ENCODE assay signal across 20 cellular contexts in the genomic region with DNA sequence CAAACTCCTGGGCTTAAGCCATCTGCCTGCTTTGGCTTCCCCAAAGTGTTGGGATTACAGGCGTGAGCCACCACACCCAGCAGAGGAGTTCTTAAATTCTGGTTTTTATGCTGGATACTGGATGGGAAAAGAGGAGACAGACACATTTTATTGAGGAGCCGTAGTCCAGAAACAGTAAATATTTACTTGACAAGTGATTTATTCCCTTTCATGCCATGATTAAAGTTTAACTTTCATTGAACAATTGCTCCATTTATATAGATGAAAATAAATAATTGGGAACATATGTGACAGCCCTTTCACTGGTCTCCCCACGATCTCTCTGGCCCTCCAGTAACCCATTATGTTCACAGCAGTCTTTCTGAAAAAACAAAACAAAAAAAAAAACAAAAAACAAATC. TPM values are rescaled to one million over a fixed set of nuclear protein-coding genes. Genes with fewer than 3 reads are reported as not detected.
DNase-seq lines count a peak whose midpoint lies in the region; ATAC-seq, FAIRE-seq and TF ChIP-seq lines count a peak whose summit lies in the region.
"Had no signal": no experiment of that assay in that cellular context is flagged by ENCODE, and none has a peak within 500 bp of the region (broad histone marks: within the 10 kb centered on the region; RNA-seq: fewer than 3 reads in every experiment).

No MANE protein-coding gene starts in this region.

- H3K27me3 ChIP-seq in HepG2 (ENCODE audit: control insufficient read depth in 1 of 2, insufficient read depth in 2 of 2, low read length in 2 of 2) (no peaks in the 10 kb centered on the region; a peak in 2 of 5 replicates), spleen (replicated peaks in 1 of 7) (no peaks in the 10 kb centered on the region)

- in situ Hi-C loops in HepG2 (cut with HindIII; ENCODE audit: extremely low pct_ligation_motif_present, low pct_unique_long_range_greater_than_20kb) = no loop called here

- no peak overlapping the region for H3K9ac ChIP-seq in HepG2 (ENCODE audit: insufficient read depth, low read depth, low read length)
- H3K9ac ChIP-seq: GM23248 had no signal

- 32% methylated on average over 3 of the region's 3 CpGs for WGBS in HepG2 (ENCODE audit: low lambda C conversion rate)
- WGBS in spleen, 5 donors = 77 to 86% (median 83%) methylated on average over 3 of the region's 3 CpGs

- no peak for TF ChIP-seq RAD21 in HepG2 (CRISPR knock-in tag; IDR thresholded peaks at IDR 0.05)

- H2AFZ ChIP-seq in HepG2 (ENCODE audit: low read length) = no peak overlapping the region
- H2AFZ ChIP-seq: GM23248 had no signal

- H3K4me1 ChIP-seq in HepG2 (ENCODE audit: insufficient read depth, low read length) (peaks cover 42% of the 10 kb centered on the region), spleen (peaks cover 4 to 35% (median 15%) of the 10 kb centered on the region in 6 donors)
- H3K4me1 ChIP-seq: Caco-2, HAP-1 had no signal

- H3K9me3 ChIP-seq in KOPT-K1 (ENCODE audit: insufficient read depth, low read length, poor library complexity, severe bottlenecking) = no peaks in the 10 kb centered on the region
- no peaks in the 10 kb centered on the region for H3K9me3 ChIP-seq in HepG2 (ENCODE audit: low read length)
- H3K9me3 ChIP-seq in spleen = peaks cover 0 to 6% (median 0%) of the 10 kb centered on the region in 8 donors
- H3K9me3 ChIP-seq: A549, Caco-2, HAP-1 had no signal

- peaks cover 4% of the 10 kb centered on the region for H3K36me3 Mint-ChIP-seq in activated T-helper 1 cell treated with anti-CD3 and anti-CD28 coated beads, Interleukin-12 subunit alpha, Interleukin-12 subunit beta, Interleukin-2, Interleukin-4 antibody, amounts not matched to agents 30 ng/mL and 10 ng/mL and 1 ng/mL, durations not matched to agents 14 hours and 24 hours and 36 hours (ENCODE audit: low read depth)
- no peaks in the 10 kb centered on the region for H3K36me3 Mint-ChIP-seq in progenitor cell of endocrine pancreas (ENCODE audit: insufficient read depth)

- TF ChIP-seq CTCF in HepG2 (CRISPR knock-in tag; IDR thresholded peaks at IDR 0.05) (no peak), progenitor cell of endocrine pancreas (IDR thresholded peaks at IDR 0.05; ENCODE audit: unreplicated experiment) (no peak), spleen (IDR thresholded peaks at IDR 0.05 in 8 of 11, conservative IDR thresholded peaks at IDR 0.05 in 3 of 11) (no peak)

- TF ChIP-seq POLR2A in HepG2 (IDR thresholded peaks at IDR 0.05; ENCODE audit: insufficient read depth in 1 of 2, low read depth in 2 of 2, low read length in 2 of 2) (no peak), spleen (IDR thresholded peaks at IDR 0.05) (no peak)

- no peak for TF ChIP-seq EP300 in HepG2 (IDR thresholded peaks at IDR 0.05; ENCODE audit: low read depth in 2 of 2, low read length in 2 of 2)
- TF ChIP-seq EP300 in HepG2 (CRISPR knock-in tag; IDR thresholded peaks at IDR 0.05; ENCODE audit: borderline replicate concordance) = no peak

- POLR2A ChIA-PET in HepG2 (lab: Yijun Ruan, JAX) = no interaction called here

- intact Hi-C loops in activated T-helper 1 cell treated with anti-CD3 and anti-CD28 coated beads, Interleukin-12 subunit alpha, Interleukin-12 subunit beta, Interleukin-2, Interleukin-4 antibody, amounts not matched to agents 30 ng/mL and 10 ng/mL and 1 ng/mL, durations not matched to agents 14 hours and 24 hours and 36 hours (cut with micrococcal nuclease) = no loop called here
- intact Hi-C loops in HepG2 (cut with micrococcal nuclease; ENCODE audit: unreplicated experiment) (no loop called here), spleen (cut with DNase I; ENCODE audit: low total_unique reads) (no loop called here)

- no peaks in the 10 kb centered on the region for H4K20me1 ChIP-seq in HepG2 (ENCODE audit: insufficient read depth, low read length)

- peak overlapping the region; percentile 9 for H3K27ac Mint-ChIP-seq in activated T-helper 1 cell treated with anti-CD3 and anti-CD28 coated beads, Interleukin-12 subunit alpha, Interleukin-12 subunit beta, Interleukin-2, Interleukin-4 antibody, amounts not matched to agents 30 ng/mL and 10 ng/mL and 1 ng/mL, durations not matched to agents 14 hours and 24 hours and 36 hours
- H3K27ac Mint-ChIP-seq in progenitor cell of endocrine pancreas = peak overlapping the region; percentile 34
- H3K27ac Mint-ChIP-seq: CD4-positive, alpha-beta T cell had no signal

- no TSS peak for BruUV-seq in HepG2 (replicated peaks; lab: Mats Ljungman, UMichigan)

- peak overlapping the region; percentile 53 for H3K4me2 ChIP-seq in HepG2 (ENCODE audit: low read depth, low read length)
- H3K4me2 ChIP-seq: A549 had no signal

- no peak for DNase-seq in activated T-helper 1 cell treated with anti-CD3 and anti-CD28 coated beads, Interleukin-12 subunit alpha, Interleukin-12 subunit beta, Interleukin-2, Interleukin-4 antibody, amounts not matched to agents 30 ng/mL and 10 ng/mL and 1 ng/mL, durations not matched to agents 14 hours and 24 hours and 36 hours (ENCODE audit: low spot score)
- DNase-seq in HepG2 (ENCODE audit: low spot score) (no peak), progenitor cell of endocrine pancreas (ENCODE audit: low spot score, unreplicated experiment) (no peak), mesenteric fat pad (ENCODE audit: low spot score) (no peak), spleen (no peak)
- DNase-seq: AML-193; Caco-2; CD4-positive, alpha-beta T cell; GM23248 had no signal

- H3K36me3 ChIP-seq in KOPT-K1 (ENCODE audit: insufficient read depth, low read length) (no peaks in the 10 kb centered on the region), HepG2 (replicated peaks in 1 of 2; ENCODE audit: control insufficient read depth in 1 of 2, insufficient read depth in 2 of 2, low read length in 2 of 2) (no peaks in the 10 kb centered on the region), spleen (no peaks in the 10 kb centered on the region)
- H3K36me3 ChIP-seq: HAP-1 had no signal

- H3K9me3 Mint-ChIP-seq in activated T-helper 1 cell treated with anti-CD3 and anti-CD28 coated beads, Interleukin-12 subunit alpha, Interleukin-12 subunit beta, Interleukin-2, Interleukin-4 antibody, amounts not matched to agents 30 ng/mL and 10 ng/mL and 1 ng/mL, durations not matched to agents 14 hours and 24 hours and 36 hours = no peaks in the 10 kb centered on the region
- peaks cover 4% of the 10 kb centered on the region for H3K9me3 Mint-ChIP-seq in progenitor cell of endocrine pancreas (ENCODE audit: low read depth)
- H3K9me3 Mint-ChIP-seq: CD4-positive, alpha-beta T cell had no signal

- H3K4me3 Mint-ChIP-seq in activated T-helper 1 cell treated with anti-CD3 and anti-CD28 coated beads, Interleukin-12 subunit alpha, Interleukin-12 subunit beta, Interleukin-2, Interleukin-4 antibody, amounts not matched to agents 30 ng/mL and 10 ng/mL and 1 ng/mL, durations not matched to agents 14 hours and 24 hours and 36 hours = no peak overlapping the region
- H3K4me3 Mint-ChIP-seq in progenitor cell of endocrine pancreas (ENCODE audit: low read depth) = peak overlapping the region; percentile 41
- H3K4me3 Mint-ChIP-seq: CD4-positive, alpha-beta T cell had no signal

- ATAC-seq in HepG2 (no peak), HG03280 (IDR thresholded peaks at IDR 0.05; ENCODE audit: unreplicated experiment) (no peak), GM21526 (IDR thresholded peaks at IDR 0.05; ENCODE audit: low FRiP score, unreplicated experiment) (no peak)
- ATAC-seq: A549 had no signal

- no peaks in the 10 kb centered on the region for H3K27me3 Mint-ChIP-seq in activated T-helper 1 cell treated with anti-CD3 and anti-CD28 coated beads, Interleukin-12 subunit alpha, Interleukin-12 subunit beta, Interleukin-2, Interleukin-4 antibody, amounts not matched to agents 30 ng/mL and 10 ng/mL and 1 ng/mL, durations not matched to agents 14 hours and 24 hours and 36 hours (ENCODE audit: insufficient read depth)
- H3K27me3 Mint-ChIP-seq in progenitor cell of endocrine pancreas = no peaks in the 10 kb centered on the region
- H3K27me3 Mint-ChIP-seq: CD4-positive, alpha-beta T cell had no signal

- H3K4me1 Mint-ChIP-seq in activated T-helper 1 cell treated with anti-CD3 and anti-CD28 coated beads, Interleukin-12 subunit alpha, Interleukin-12 subunit beta, Interleukin-2, Interleukin-4 antibody, amounts not matched to agents 30 ng/mL and 10 ng/mL and 1 ng/mL, durations not matched to agents 14 hours and 24 hours and 36 hours (ENCODE audit: low read depth) = peaks cover 41% of the 10 kb centered on the region
- H3K4me1 Mint-ChIP-seq in progenitor cell of endocrine pancreas (ENCODE audit: low read depth) = peaks cover 43% of the 10 kb centered on the region

- H3K27ac ChIP-seq in KOPT-K1 (ENCODE audit: low read depth, low read length, poor library complexity, severe bottlenecking) = peak overlapping the region; percentile 63
- H3K27ac ChIP-seq in HepG2 (ENCODE audit: extremely low read length, insufficient read depth, low read length) = no peak overlapping the region
- peak overlapping the region in 2 of 8 donors; percentile 19 to 30 for H3K27ac ChIP-seq in spleen
- H3K27ac ChIP-seq: 22Rv1, A549, C4-2B, GM23248 had no signal

- CTCF ChIA-PET in HepG2 (lab: Yijun Ruan, JAX; ENCODE audit: low intra/inter-chr PET ratio, low total read pairs) = no interaction called here

- FAIRE-seq in HepG2 (lab: Jason Lieb, UNC) = no peak
- FAIRE-seq: A549, D721Med, G401.6, GM12891, GM19239 had no signal

- no peaks in the 10 kb centered on the region for H3K79me2 ChIP-seq in HepG2 (ENCODE audit: insufficient read depth, low read length)

- peak overlapping the region in 2 of 3 experiments; percentile 17 to 20; a peak in 2 of 6 replicates for H3K4me3 ChIP-seq in HepG2 (replicated peaks in 1 of 3; ENCODE audit: insufficient read depth in 1 of 3, low read depth in 2 of 3, low read length in 3 of 3)
- H3K4me3 ChIP-seq in spleen = no peak overlapping the region
- H3K4me3 ChIP-seq: A549, GM23248, HAP-1 had no signal

RNA-seq across cellular contexts. Expression of gene GRK3, which starts 19.4 kb away (rescaled TPM):
- total RNA-seq in activated T-helper 1 cell treated with anti-CD3 and anti-CD28 coated beads, Interleukin-12 subunit alpha, Interleukin-12 subunit beta, Interleukin-2, Interleukin-4 antibody, amounts not matched to agents 30 ng/mL and 10 ng/mL and 1 ng/mL, durations not matched to agents 14 hours and 24 hours and 36 hours = 33.0 and 38.2 TPM in 2 replicates
- 16.7 and 23.6 TPM in 2 replicates for total RNA-seq in HepG2 (2016; rRNA removed; fragmentation: Illumina TruSeq; extraction: Trizol)
- total RNA-seq in HepG2 (2016; cell fraction: cytosol; rRNA removed; fragmentation: Illumina TruSeq; extraction: Trizol; ENCODE audit: low read depth) = 13.1 and 14.5 TPM in 2 replicates
- 17.2 and 21.5 TPM in 2 replicates for total RNA-seq in HepG2 (2016; cell fraction: insoluble cytoplasmic fraction; rRNA removed; fragmentation: Illumina TruSeq; extraction: Trizol)
- 24.9 and 31.5 TPM in 2 replicates for total RNA-seq in HepG2 (2016; cell fraction: membrane; rRNA removed; fragmentation: Illumina TruSeq; extraction: Trizol)
- 10.9 and 11.2 TPM in 2 replicates for total RNA-seq in HepG2 (2016; cell fraction: nucleus; rRNA removed; fragmentation: Illumina TruSeq; extraction: Trizol)
- polyA plus RNA-seq in HepG2 (2011; rRNA removed) = 8.4 and 8.5 TPM in 2 replicates
- polyA plus RNA-seq in HepG2 (2011; cell fraction: cytosol; rRNA removed) = 4.6 and 7.2 TPM in 2 replicates
- 7.4 TPM in 2 replicates for polyA plus RNA-seq in HepG2 (2011; cell fraction: nucleus; rRNA removed)
- 6.3 and 6.9 TPM in 2 replicates for polyA plus RNA-seq in HepG2 (2012)
- 9.1 and 9.5 TPM in 2 replicates for polyA plus RNA-seq in HepG2 (2016; cell fraction: cytosol; fragmentation: Illumina TruSeq; extraction: Trizol; ENCODE audit: low read depth)
- 13.1 and 17.4 TPM in 2 replicates for polyA plus RNA-seq in HepG2 (2016; cell fraction: insoluble cytoplasmic fraction; fragmentation: Illumina TruSeq; extraction: Trizol; ENCODE audit: low read depth)
- 18.9 and 19.4 TPM in 2 replicates for polyA plus RNA-seq in HepG2 (2016; cell fraction: membrane; fragmentation: Illumina TruSeq; extraction: Trizol; ENCODE audit: low read depth)
- polyA plus RNA-seq in HepG2 (2016; cell fraction: nucleus; fragmentation: Illumina TruSeq; extraction: Trizol; ENCODE audit: insufficient read depth, low read depth) = 11.1 and 12.7 TPM in 2 replicates
- 12.8 TPM in 1 of 2 replicates, not detected in the other for polyA minus RNA-seq in HepG2 (2011; rRNA and poly(A)+ RNA removed; ENCODE audit: low replicate concordance)
- polyA minus RNA-seq in HepG2 (2011; cell fraction: cytosol; rRNA and poly(A)+ RNA removed) = 9.5 and 11.9 TPM in 2 replicates
- 13.4 and 15.9 TPM in 2 replicates for polyA minus RNA-seq in HepG2 (2011; cell fraction: nucleus; rRNA and poly(A)+ RNA removed)
- total RNA-seq in progenitor cell of endocrine pancreas = 21.6 and 26.0 TPM in 2 replicates
- total RNA-seq in mesenteric fat pad = 53.4 TPM
- total RNA-seq in spleen = 10 to 100 TPM; 42.3 to 60.7 (median 50.5) TPM
- polyA plus RNA-seq in spleen = 10 to 100 TPM in 1 of 3 donors, 1 to 10 TPM in 2; 9.3 to 13.3 (median 9.9) TPM

Comparison
In these comparisons a context has a peak if more than half of its experiments do, and no peak if none do; other contexts are left out.
1. H3K4me3 ChIP-seq: peak in HepG2 (2 of 3); none in spleen (0 of 8).